Comparison of ENCODE assay signal across 15 cellular contexts in the genomic region with DNA sequence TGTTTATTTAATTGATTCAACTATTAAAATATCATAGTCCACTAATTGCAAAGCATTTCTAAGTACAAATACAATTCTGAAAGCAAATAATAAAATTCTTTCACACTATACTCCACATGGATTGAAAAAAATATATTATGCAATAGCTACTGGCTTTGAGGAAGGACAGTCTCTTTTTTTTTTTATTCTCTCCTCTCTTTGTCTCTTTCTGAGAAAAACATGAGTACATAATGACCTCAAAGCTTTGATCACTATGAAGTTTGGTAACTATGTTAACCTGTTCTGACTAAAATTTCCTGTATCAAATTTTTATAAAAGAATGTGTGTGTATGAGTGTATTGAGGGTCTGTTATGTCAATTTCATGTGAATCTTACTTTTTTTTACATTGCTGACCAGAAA.
A peak's percentile ranks its signal among the peaks of the same experiment; 100 is the strongest.
DNase-seq lines count a peak whose midpoint lies in the region; ATAC-seq, FAIRE-seq and TF ChIP-seq lines count a peak whose summit lies in the region.
"Had no signal": no experiment of that assay in that cellular context is flagged by ENCODE, and none has a peak within 500 bp of the region (broad histone marks: within the 10 kb centered on the region; RNA-seq: fewer than 3 reads in every experiment).

No MANE protein-coding gene starts in this region.

- no peak overlapping the region for H3K23ac ChIP-seq in IMR-90 (ENCODE audit: low read depth, low read length)

- H3K14ac ChIP-seq in IMR-90 (replicated peaks; ENCODE audit: low read depth, low read length), result no peak overlapping the region

- no peak overlapping the region for H2AK9ac ChIP-seq in IMR-90 (replicated peaks; ENCODE audit: low read depth, low read length, poor library complexity)

- H3K9ac ChIP-seq in IMR-90 (ENCODE audit: low read depth, low read length) (no peak overlapping the region), K562 (ENCODE audit: insufficient read depth in 1 of 2, low read depth in 2 of 2, low read length in 2 of 2) (no peak overlapping the region)

- H3K56ac ChIP-seq in IMR-90 (ENCODE audit: extremely low read depth, insufficient read depth, low read length), result no peak overlapping the region

- TF ChIP-seq CTCF in IMR-90 (conservative IDR thresholded peaks at IDR 0.05; ENCODE audit: low read depth, low read length), result no peak
- TF ChIP-seq CTCF in K562 (IDR thresholded peaks at IDR 0.05 in 2 of 3, conservative IDR thresholded peaks at IDR 0.05 in 1 of 3; ENCODE audit: insufficient read depth in 2 of 3, low read depth in 1 of 3, low read length in 3 of 3), result no peak
- TF ChIP-seq CTCF in gastroesophageal sphincter (IDR thresholded peaks at IDR 0.05), result no peak
- no peak for TF ChIP-seq CTCF in CD8-positive, alpha-beta T cell (IDR thresholded peaks at IDR 0.05)

- H4K20me1 ChIP-seq in IMR-90 (ENCODE audit: insufficient read depth, low read length) (no peaks in the 10 kb centered on the region), K562 (replicated peaks; ENCODE audit: control insufficient read depth, insufficient read depth, low read length) (no peaks in the 10 kb centered on the region)

- no peak overlapping the region for H4K91ac ChIP-seq in IMR-90 (ENCODE audit: insufficient read depth, low read depth, low read length)

- TF ChIP-seq EP300 in K562 (IDR thresholded peaks at IDR 0.05; ENCODE audit: low read length), result no peak
- TF ChIP-seq EP300 in gastroesophageal sphincter (IDR thresholded peaks at IDR 0.05), result no peak

- TF ChIP-seq POLR2A in IMR-90 (IDR thresholded peaks at IDR 0.05; ENCODE audit: low read depth, low read length) (no peak), K562 (conservative IDR thresholded peaks at IDR 0.05) (no peak), gastroesophageal sphincter (IDR thresholded peaks at IDR 0.05) (no peak)

- intact Hi-C loops in IMR-90 (cut with micrococcal nuclease), result loop anchor here (2.0 kb wide), 1 partner anchor 108 kb away; no protein-coding TSS in a partner anchor
- intact Hi-C loops in K562 (cut with micrococcal nuclease), result no loop called here
- intact Hi-C loops in CD8-positive, alpha-beta T cell (cut with DNase I, micrococcal nuclease), result no loop called here

- TF ChIP-seq RAD21 in IMR-90 (IDR thresholded peaks at IDR 0.05; ENCODE audit: low read length) (no peak), K562 (CRISPR knock-in tag; conservative IDR thresholded peaks at IDR 0.05 in 1 of 2, IDR thresholded peaks at IDR 0.05 in 1 of 2) (no peak)

- H3K27ac ChIP-seq in IMR-90 (ENCODE audit: insufficient read depth, low read length) (no peak overlapping the region), K562 (ENCODE audit: extremely low read depth, low read depth, low read length) (no peak overlapping the region), gastroesophageal sphincter (peak overlapping the region; percentile 82 to 98 (median 84))
- H3K27ac ChIP-seq in CD8-positive, alpha-beta T cell (ENCODE audit: low read depth, low read length), result no peak overlapping the region
- H3K27ac ChIP-seq: C4-2B, lower lobe of right lung had no signal

- no peak overlapping the region for H2AFZ ChIP-seq in IMR-90 (replicated peaks; ENCODE audit: low read length, poor library complexity)
- H2AFZ ChIP-seq in K562 (ENCODE audit: low read depth, low read length), result no peak overlapping the region

- H3K9me3 ChIP-seq in IMR-90 (ENCODE audit: control insufficient read depth, insufficient read depth, low read length) (no peaks in the 10 kb centered on the region), K562 (replicated peaks; ENCODE audit: control insufficient read depth, insufficient read depth, low read depth, low read length) (no peaks in the 10 kb centered on the region), gastroesophageal sphincter (no peaks in the 10 kb centered on the region)
- no peaks in the 10 kb centered on the region for H3K9me3 ChIP-seq in CD8-positive, alpha-beta T cell (ENCODE audit: low read length)
- H3K9me3 ChIP-seq: lower lobe of right lung had no signal

- H3K4ac ChIP-seq in IMR-90 (ENCODE audit: low read depth, low read length), result no peak overlapping the region

- POLR2A ChIA-PET in IMR-90 (lab: Charles Lee; ENCODE audit: unreplicated experiment), result no interaction called here
- POLR2A ChIA-PET in K562 (lab: Yijun Ruan, JAX), result no interaction called here
- POLR2A ChIA-PET in CD8-positive, alpha-beta T cell (lab: Charles Lee), result no interaction called here

- H3K36me3 ChIP-seq in IMR-90 (ENCODE audit: control insufficient read depth, insufficient read depth, low read length) (no peaks in the 10 kb centered on the region), K562 (ENCODE audit: control insufficient read depth, insufficient read depth, low read length) (no peaks in the 10 kb centered on the region), gastroesophageal sphincter (no peaks in the 10 kb centered on the region)
- H3K36me3 ChIP-seq in CD8-positive, alpha-beta T cell (ENCODE audit: insufficient read depth, low read length), result no peaks in the 10 kb centered on the region
- H3K36me3 ChIP-seq: lower lobe of right lung had no signal

- no peaks in the 10 kb centered on the region for H3K9me1 ChIP-seq in IMR-90 (ENCODE audit: insufficient read depth, low read length)
- H3K9me1 ChIP-seq in K562 (ENCODE audit: control insufficient read depth, insufficient read depth, low read length), result no peaks in the 10 kb centered on the region

- in situ Hi-C loops in IMR-90 (cut with MboI; ENCODE audit: low sequenced_read_pairs) (no loop called here), K562 (cut with MboI) (no loop called here)

- H3K27me3 ChIP-seq in IMR-90 (ENCODE audit: control insufficient read depth, insufficient read depth, low read length), result no peaks in the 10 kb centered on the region
- peaks cover 0 to 9% of the 10 kb centered on the region in 2 experiments; a peak in 4 of 5 replicates for H3K27me3 ChIP-seq in K562 (ENCODE audit: control insufficient read depth in 2 of 2, insufficient read depth in 2 of 2, low read length in 2 of 2)
- H3K27me3 ChIP-seq in gastroesophageal sphincter, result no peaks in the 10 kb centered on the region
- no peaks in the 10 kb centered on the region for H3K27me3 ChIP-seq in CD8-positive, alpha-beta T cell (ENCODE audit: insufficient read depth, low read length)

- no peak overlapping the region for H3K18ac ChIP-seq in IMR-90 (ENCODE audit: low read depth, low read length)

- no peak overlapping the region for H4K8ac ChIP-seq in IMR-90 (ENCODE audit: low read depth in 2 of 2, low read length in 2 of 2)

- H3K9me3 Mint-ChIP-seq in CD8-positive, alpha-beta T cell, result no peaks in the 10 kb centered on the region

- peaks cover 3% of the 10 kb centered on the region for H3K4me1 Mint-ChIP-seq in CD8-positive, alpha-beta T cell (ENCODE audit: low read depth)

- H2BK120ac ChIP-seq in IMR-90 (ENCODE audit: low read depth, low read length), result no peak overlapping the region

- peak overlapping the region; percentile 20; the same call in 1 of the 2 replicates for H3K4me2 ChIP-seq in IMR-90 (ENCODE audit: low read depth, low read length)
- no peak overlapping the region for H3K4me2 ChIP-seq in K562 (ENCODE audit: insufficient read depth, low read length)

- CTCF ChIA-PET in IMR-90 (lab: Yijun Ruan, JAX) (interaction anchor here (1.0 kb wide), 1 partner anchor 11 kb away, joined by 3 read pairs; no protein-coding TSS in a partner anchor), K562 (lab: Yijun Ruan, JAX; ENCODE audit: low intra/inter-chr PET ratio) (no interaction called here)
- CTCF ChIA-PET in CD8-positive, alpha-beta T cell (lab: Charles Lee), result no interaction called here

- H3K79me1 ChIP-seq in IMR-90 (ENCODE audit: low read depth in 1 of 2, low read length in 2 of 2), result no peaks in the 10 kb centered on the region

- no peak overlapping the region for H2AK5ac ChIP-seq in IMR-90 (ENCODE audit: low read depth, low read length)

- H3K27ac Mint-ChIP-seq in CD8-positive, alpha-beta T cell, result no peak overlapping the region

- H3K4me1 ChIP-seq in IMR-90 (ENCODE audit: control insufficient read depth, insufficient read depth, low read length) (no peaks in the 10 kb centered on the region), K562 (replicated peaks in 1 of 2; ENCODE audit: control insufficient read depth in 2 of 2, insufficient read depth in 2 of 2, low read length in 2 of 2) (no peaks in the 10 kb centered on the region), gastroesophageal sphincter (peaks cover 10 to 61% (median 19%) of the 10 kb centered on the region in 3 donors)
- no peaks in the 10 kb centered on the region for H3K4me1 ChIP-seq in CD8-positive, alpha-beta T cell (ENCODE audit: insufficient read depth, low read length)
- H3K4me1 ChIP-seq: lower lobe of right lung had no signal

- no peak overlapping the region for H4K5ac ChIP-seq in IMR-90 (ENCODE audit: low read depth, low read length)

- no TSS peak for BruUV-seq in IMR-90 (replicated peaks; lab: Mats Ljungman, UMichigan)
- BruUV-seq in K562 (replicated peaks; lab: Mats Ljungman, UMichigan), result no TSS peak

- ATAC-seq in IMR-90 (ENCODE audit: low read depth), result peak; percentile 35; the same call in 1 of the 2 replicates
- ATAC-seq in K562, result no peak
- ATAC-seq in gastroesophageal sphincter, result peak; percentile 42
- ATAC-seq in CD8-positive, alpha-beta T cell, result no peak
- no peak for ATAC-seq in GM19452 (IDR thresholded peaks at IDR 0.05; ENCODE audit: unreplicated experiment)

- no peaks in the 10 kb centered on the region for H3K36me3 Mint-ChIP-seq in CD8-positive, alpha-beta T cell

- H2BK20ac ChIP-seq in IMR-90 (ENCODE audit: low read depth, low read length), result no peak overlapping the region

- H2BK15ac ChIP-seq in IMR-90 (ENCODE audit: low read depth, low read length), result no peak overlapping the region

- H3K4me3 Mint-ChIP-seq in CD8-positive, alpha-beta T cell, result no peak overlapping the region
- H3K4me3 Mint-ChIP-seq: nephron had no signal

- no peak overlapping the region for H2BK5ac ChIP-seq in IMR-90 (ENCODE audit: low read depth, low read length, poor library complexity, severe bottlenecking)

- no peak for FAIRE-seq in K562 (lab: Jason Lieb, UNC)

- DNase-seq in IMR-90, result no peak
- no peak for DNase-seq in K562 (ENCODE audit: extremely low read depth in 1 of 4, low spot score in 3 of 4)
- peak; percentile 28 for DNase-seq in skeletal muscle cell (ENCODE audit: low read depth)
- no peak for DNase-seq in CD8-positive, alpha-beta T cell
- no peak for DNase-seq in activated naive CD4-positive, alpha-beta T cell (lab: John Stamatoyannopoulos, UW)
- DNase-seq in Kasumi-1 (lab: John Stamatoyannopoulos, UW), result no peak
- DNase-seq: activated CD4-positive, alpha-beta T cell treated with anti-CD3 and anti-CD28 coated beads, Interleukin-2, amount 50 U/mL, for 48 hours; dermis blood vessel endothelial cell; DND-41; lower lobe of right lung; NCI-H1694 had no signal

- no peaks in the 10 kb centered on the region for H3K27me3 Mint-ChIP-seq in CD8-positive, alpha-beta T cell (ENCODE audit: low read depth)

- dilution Hi-C loops in IMR-90 (cut with HindIII; ENCODE audit: low sequenced_read_pairs, unreplicated experiment), result no loop called here

- no peak overlapping the region for H3K4me3 ChIP-seq in IMR-90 (ENCODE audit: insufficient read depth, low read depth, low read length)
- no peak overlapping the region for H3K4me3 ChIP-seq in K562
- H3K4me3 ChIP-seq in gastroesophageal sphincter, result peak overlapping the region; percentile 21 to 35
- no peak overlapping the region for H3K4me3 ChIP-seq in skeletal muscle cell (ENCODE audit: low read depth, low read length)
- H3K4me3 ChIP-seq in CD8-positive, alpha-beta T cell (ENCODE audit: low read depth, low read length), result no peak overlapping the region
- H3K4me3 ChIP-seq: lower lobe of right lung had no signal

- H3K79me2 ChIP-seq in K562 (ENCODE audit: control insufficient read depth, insufficient read depth, low read length), result no peaks in the 10 kb centered on the region

Comparison
In these comparisons a context has a peak if more than half of its experiments do, and no peak if none do; other contexts are left out.
1. ATAC-seq: peak in IMR-90 (single experiment) and gastroesophageal sphincter (single experiment); none in K562 (single experiment), CD8-positive, alpha-beta T cell (single experiment) and GM19452 (single experiment).
2. H3K27ac ChIP-seq: peak in gastroesophageal sphincter (4 of 4); none in IMR-90 (single experiment), K562 (single experiment) and CD8-positive, alpha-beta T cell (single experiment).
3. H3K4me3 ChIP-seq: peak in gastroesophageal sphincter (2 of 2); none in IMR-90 (single experiment), K562 (single experiment), skeletal muscle cell (single experiment) and CD8-positive, alpha-beta T cell (single experiment).